ENCODE assay signal across 13 cellular contexts in the genomic region with DNA sequence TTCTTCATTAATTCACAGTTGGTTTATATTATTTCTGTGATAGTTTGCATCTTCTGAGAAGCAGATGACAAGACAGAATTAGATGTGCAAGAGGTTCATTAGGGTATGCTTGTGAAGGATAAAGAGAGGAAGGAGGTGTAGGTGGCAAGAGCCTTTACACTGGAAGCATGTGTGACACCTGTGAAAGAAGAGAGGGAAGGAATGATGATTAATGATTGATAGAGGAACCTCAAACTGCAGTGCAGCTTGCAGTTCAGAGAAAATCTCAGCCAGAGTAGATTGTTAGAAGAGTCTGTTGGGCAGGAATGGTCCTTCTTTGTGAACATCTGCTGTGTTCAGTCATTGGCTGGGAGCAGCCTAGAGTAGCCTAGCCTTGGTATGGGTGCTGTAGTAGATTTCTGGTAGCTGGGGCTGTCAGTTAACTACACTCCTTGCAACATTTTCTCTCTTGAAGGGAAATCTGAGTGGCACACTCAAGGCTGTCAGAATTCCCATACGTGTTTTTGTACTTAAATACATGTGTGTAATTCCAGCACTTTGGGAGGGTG.
"Had no signal": no experiment of that assay in that cellular context is flagged by ENCODE, and none has a peak within 500 bp of the region (broad histone marks: within the 10 kb centered on the region; RNA-seq: fewer than 3 reads in every experiment).

No MANE protein-coding gene starts in this region.

- H3K27me3 Mint-ChIP-seq: activated CD8-positive, alpha-beta memory T cell treated with anti-CD3 and anti-CD28 coated beads, Interleukin-2, amount 10 ng/mL, durations not matched to agents 7 days and 5 days had no signal

- H3K4me3 Mint-ChIP-seq: activated CD8-positive, alpha-beta memory T cell treated with anti-CD3 and anti-CD28 coated beads, Interleukin-2, amount 10 ng/mL, durations not matched to agents 7 days and 5 days; activated T-cell treated with anti-CD3 and anti-CD28 coated beads, Interleukin-2, amount 50 U/mL, for 4 hours had no signal

- H3K27ac ChIP-seq: cardiac muscle cell, left ventricle myocardium inferior, thyroid gland had no signal

- H3K9me3 Mint-ChIP-seq: activated T-cell treated with anti-CD3 and anti-CD28 coated beads, Interleukin-2, amount 50 U/mL, for 4 hours had no signal

- H3K27ac Mint-ChIP-seq: activated CD8-positive, alpha-beta memory T cell treated with anti-CD3 and anti-CD28 coated beads, Interleukin-2, amount 10 ng/mL, durations not matched to agents 7 days and 5 days had no signal

- ATAC-seq: activated CD8-positive, alpha-beta memory T cell treated with anti-CD3 and anti-CD28 coated beads, Interleukin-2, amount 10 ng/mL, durations not matched to agents 7 days and 5 days; activated T-cell treated with anti-CD3 and anti-CD28 coated beads, Interleukin-2, amount 50 U/mL, for 4 hours had no signal

- FAIRE-seq: colon, endothelial cell of umbilical vein, frontal cortex had no signal

- H3K27me3 ChIP-seq: cardiac muscle cell, thyroid gland had no signal

- DNase-seq: activated CD4-positive, alpha-beta T cell treated with anti-CD3 and anti-CD28 coated beads for 1 hour; activated CD4-positive, alpha-beta T cell treated with anti-CD3 and anti-CD28 coated beads, Interleukin-2, amount 50 U/mL, for 48 hours; activated CD8-positive, alpha-beta memory T cell treated with anti-CD3 and anti-CD28 coated beads, Interleukin-2, amount 10 ng/mL, durations not matched to agents 7 days and 5 days; activated T-cell treated with anti-CD3 and anti-CD28 coated beads, Interleukin-2, amount 50 U/mL, for 4 hours; islet precursor cell; left ventricle myocardium inferior; retina; SW 1271; thyroid gland had no signal

- H3K9me3 ChIP-seq: left ventricle myocardium inferior, thyroid gland had no signal

- H3K4me3 ChIP-seq: cardiac muscle cell, left ventricle myocardium inferior, thyroid gland had no signal

- H3K36me3 ChIP-seq: cardiac muscle cell, left ventricle myocardium inferior, thyroid gland had no signal
